ENCODE assay signal across 9 cellular contexts in genomic region chr9:135075234-135076142, GRCh38. TPM values are rescaled to one million over a fixed set of nuclear protein-coding genes. Genes with fewer than 3 reads are reported as not detected.
DNase-seq lines count a peak whose midpoint lies in the region; ATAC-seq lines count a peak whose summit lies in the region.
"Had no signal": no experiment of that assay in that cellular context is flagged by ENCODE, and none has a peak within 500 bp of the region (broad histone marks: within the 10 kb centered on the region; RNA-seq: fewer than 3 reads in every experiment).

No MANE protein-coding gene starts in this region.

- H3K9me3 ChIP-seq in MG63 (no peaks in the 10 kb centered on the region), muscle layer of colon (ENCODE audit: low read length) (no peaks in the 10 kb centered on the region)

- no peak for ATAC-seq in GM19395 (IDR thresholded peaks at IDR 0.05; ENCODE audit: unreplicated experiment)
- ATAC-seq: K562 had no signal

- peaks cover 8% of the 10 kb centered on the region for H3K4me1 ChIP-seq in muscle layer of colon (ENCODE audit: insufficient read depth, low read length)

- no peak overlapping the region for H3K9ac ChIP-seq in muscle layer of colon (ENCODE audit: low read length)

- no peak overlapping the region for H3K27ac ChIP-seq in muscle layer of colon (ENCODE audit: low read depth, low read length)

- no peaks in the 10 kb centered on the region for H3K27me3 ChIP-seq in MG63
- peaks cover 0 to 6% of the 10 kb centered on the region in 2 donors for H3K27me3 ChIP-seq in muscle layer of colon (ENCODE audit: control insufficient read depth in 1 of 2, insufficient read depth in 2 of 2, low read length in 2 of 2)

- H3K36me3 ChIP-seq in MG63 (no peaks in the 10 kb centered on the region), muscle layer of colon (ENCODE audit: insufficient read depth, low read length) (no peaks in the 10 kb centered on the region)

- peak; percentile 71 for DNase-seq in A172 (ENCODE audit: low spot score)
- peak; percentile 84 for DNase-seq in MG63
- DNase-seq in epidermal melanocyte (ENCODE audit: insufficient read length, low spot score), result peak; percentile 60
- DNase-seq in stimulated activated CD4-positive, alpha-beta T cell treated with anti-CD3 and anti-CD28 coated beads, Interleukin-4, amount 100 ng/mL, for 4 hours, result no peak
- DNase-seq in NOMO-1 treated with dmso at 0.1 percent for 144 hours (lab: John Stamatoyannopoulos, UW; ENCODE audit: unreplicated experiment), result no peak
- DNase-seq in GDM1 (lab: John Stamatoyannopoulos, UW), result no peak

- H3K4me3 ChIP-seq in MG63 (peak overlapping the region; percentile 53), muscle layer of colon (ENCODE audit: low read depth in 1 of 2, low read length in 2 of 2) (peak overlapping the region; percentile 53 to 64)
- H3K4me3 ChIP-seq: K562 had no signal

RNA-seq across cellular contexts. Expression of gene OLFM1, which starts 12.0 kb away (rescaled TPM):
- 41.2 and 65.4 TPM in 2 replicates for total RNA-seq in A172 (2014; rRNA removed; shearing (Covaris generic))
- total RNA-seq in MG63 (2014; rRNA removed; shearing (Covaris generic); ENCODE audit: low replicate concordance), result 37.1 and 47.3 TPM in 2 replicates
- total RNA-seq: K562 had no signal

Comparison
In these comparisons a context has a peak if more than half of its experiments do, and no peak if none do; other contexts are left out.
1. DNase-seq: peak in A172 (single experiment), MG63 (single experiment) and epidermal melanocyte (single experiment); none in stimulated activated CD4-positive, alpha-beta T cell treated with anti-CD3 and anti-CD28 coated beads, Interleukin-4, amount 100 ng/mL, for 4 hours (0 of 2), NOMO-1 treated with dmso at 0.1 percent for 144 hours (single experiment) and GDM1 (single experiment).